ENCODE assay signal across 28 cellular contexts in the genomic region with DNA sequence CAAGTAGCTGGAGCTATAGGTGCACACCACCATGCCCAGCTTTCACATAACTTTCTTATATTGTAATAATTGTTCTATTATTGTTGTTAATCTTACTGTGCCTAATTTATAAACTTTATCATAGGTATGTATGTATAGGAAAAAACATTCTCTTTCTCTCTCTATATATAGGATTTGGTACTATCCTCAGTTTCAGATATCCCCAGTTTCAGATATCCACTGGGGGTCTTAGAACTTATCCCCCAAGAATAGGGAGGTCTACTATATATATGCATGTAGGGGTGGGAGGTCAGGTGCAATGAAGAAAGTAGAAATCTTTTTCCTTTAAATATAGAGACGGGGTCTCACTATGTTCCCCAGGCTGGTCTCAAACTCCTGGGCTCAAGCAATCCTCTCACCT.
"Had no signal": no experiment of that assay in that cellular context is flagged by ENCODE, and none has a peak within 500 bp of the region (broad histone marks: within the 10 kb centered on the region; RNA-seq: fewer than 3 reads in every experiment).

No MANE protein-coding gene starts in this region.

- FAIRE-seq: bronchial epithelial cell, colon, frontal cortex had no signal

- H3K9me3 ChIP-seq: ascending aorta had no signal

- H3K27ac ChIP-seq: ascending aorta, brain microvascular endothelial cell, WERI-Rb-1 had no signal

- H3K27me3 Mint-ChIP-seq: activated B cell treated with CpG ODN at 0.5 μM for 24 hours; activated CD4-positive, alpha-beta memory T cell treated with anti-CD3 and anti-CD28 coated beads, Interleukin-2, amount 10 ng/mL, durations not matched to agents 7 days and 5 days; activated CD4-positive, alpha-beta T cell treated with anti-CD3 and anti-CD28 coated beads, Interleukin-2, amount 10 ng/mL, durations not matched to agents 24 days and 14 days; activated naive CD8-positive, alpha-beta T cell; activated T-helper 17 cell treated with anti-CD3 and anti-CD28 coated beads, Interleukin-2, amount 50 U/mL, for 72 hours; central memory CD8-positive, alpha-beta T cell; T-helper 17 cell had no signal

- DNase-seq: activated B cell treated with CpG ODN at 0.5 μM for 24 hours; activated CD4-positive, alpha-beta memory T cell treated with anti-CD3 and anti-CD28 coated beads, Interleukin-2, amount 10 ng/mL, durations not matched to agents 7 days and 5 days; activated CD4-positive, alpha-beta T cell treated with anti-CD3 and anti-CD28 coated beads, Interleukin-2, amount 10 ng/mL, durations not matched to agents 24 days and 14 days; activated effector memory CD4-positive, alpha-beta T cell treated with Interleukin-2 at 50 U/mL for 16 hours; activated gamma-delta T cell treated with Interleukin-2 at 50 U/mL for 16 hours; activated naive CD4-positive, alpha-beta T cell treated with anti-CD3 and anti-CD28 coated beads, Interleukin-2, amount 50 U/mL, for 16 hours; activated naive CD4-positive, alpha-beta T cell treated with Interleukin-2 at 50 U/mL for 16 hours; activated T-cell treated with anti-CD3 and anti-CD28 coated beads, Interleukin-2, amount 50 U/mL, for 1 hour; cortex of kidney; effector CD8-positive, alpha-beta T cell; endodermal cell; head of caudate nucleus; hippocampal formation; T-helper 1 cell; T-helper 17 cell; T1000; WERI-Rb-1 had no signal

- H3K4me1 Mint-ChIP-seq: activated B cell treated with CpG ODN at 0.5 μM for 24 hours; activated CD4-positive, alpha-beta memory T cell treated with anti-CD3 and anti-CD28 coated beads, Interleukin-2, amount 10 ng/mL, durations not matched to agents 7 days and 5 days; activated CD4-positive, alpha-beta T cell treated with anti-CD3 and anti-CD28 coated beads, Interleukin-2, amount 10 ng/mL, durations not matched to agents 24 days and 14 days; activated T-helper 17 cell treated with anti-CD3 and anti-CD28 coated beads, Interleukin-2, amount 50 U/mL, for 72 hours; central memory CD8-positive, alpha-beta T cell; endodermal cell had no signal

- H3K9me3 Mint-ChIP-seq: activated B cell treated with CpG ODN at 0.5 μM for 24 hours; activated CD4-positive, alpha-beta memory T cell treated with anti-CD3 and anti-CD28 coated beads, Interleukin-2, amount 10 ng/mL, durations not matched to agents 7 days and 5 days; activated CD4-positive, alpha-beta T cell treated with anti-CD3 and anti-CD28 coated beads, Interleukin-2, amount 10 ng/mL, durations not matched to agents 24 days and 14 days; activated T-helper 17 cell treated with anti-CD3 and anti-CD28 coated beads, Interleukin-2, amount 50 U/mL, for 72 hours; central memory CD8-positive, alpha-beta T cell; endodermal cell; T-helper 2 cell treated with Interferon-gamma antibody and Interleukin-4, amounts not matched to agents 5 μg/mL and 100 μg/mL, for 36 hours had no signal

- H3K27ac Mint-ChIP-seq: activated B cell treated with CpG ODN at 0.5 μM for 24 hours; activated CD4-positive, alpha-beta memory T cell treated with anti-CD3 and anti-CD28 coated beads, Interleukin-2, amount 10 ng/mL, durations not matched to agents 7 days and 5 days; activated CD4-positive, alpha-beta T cell treated with anti-CD3 and anti-CD28 coated beads, Interleukin-2, amount 10 ng/mL, durations not matched to agents 24 days and 14 days; activated T-helper 17 cell treated with anti-CD3 and anti-CD28 coated beads, Interleukin-2, amount 50 U/mL, for 72 hours; T-helper 17 cell; T-helper 2 cell treated with Interferon-gamma antibody and Interleukin-4, amounts not matched to agents 5 μg/mL and 100 μg/mL, for 36 hours had no signal

- H3K4me3 ChIP-seq: ascending aorta had no signal

- H3K27me3 ChIP-seq: ascending aorta, brain microvascular endothelial cell had no signal

- H3K4me1 ChIP-seq: ascending aorta had no signal

- ATAC-seq: activated CD4-positive, CD25-positive, alpha-beta regulatory T cell treated with anti-CD3 and anti-CD28 coated beads, Interleukin-2, amount 50 U/mL, for 24 hours; activated T-helper 17 cell treated with anti-CD3 and anti-CD28 coated beads, Interleukin-2, amount 50 U/mL, for 72 hours; esophagus mucosa; T-helper 17 cell had no signal

- H3K4me3 Mint-ChIP-seq: activated B cell treated with CpG ODN at 0.5 μM for 24 hours; activated CD4-positive, alpha-beta memory T cell treated with anti-CD3 and anti-CD28 coated beads, Interleukin-2, amount 10 ng/mL, durations not matched to agents 7 days and 5 days; activated CD4-positive, alpha-beta T cell treated with anti-CD3 and anti-CD28 coated beads, Interleukin-2, amount 10 ng/mL, durations not matched to agents 24 days and 14 days; activated naive CD8-positive, alpha-beta T cell; activated T-helper 17 cell treated with anti-CD3 and anti-CD28 coated beads, Interleukin-2, amount 50 U/mL, for 72 hours; central memory CD8-positive, alpha-beta T cell; endodermal cell; T-helper 17 cell; T-helper 2 cell treated with Interferon-gamma antibody and Interleukin-4, amounts not matched to agents 5 μg/mL and 100 μg/mL, for 36 hours had no signal
